11 cellular contexts compared by ENCODE assay signal in genomic region chr17:8002646-8003593, GRCh38. TPM values are rescaled to one million over a fixed set of nuclear protein-coding genes. Genes with fewer than 3 reads are reported as not detected.
DNase-seq lines count a peak whose midpoint lies in the region; ATAC-seq and TF ChIP-seq lines count a peak whose summit lies in the region.
"Had no signal": no experiment of that assay in that cellular context is flagged by ENCODE, and none has a peak within 500 bp of the region (broad histone marks: within the 10 kb centered on the region; RNA-seq: fewer than 3 reads in every experiment).

No MANE protein-coding gene starts in this region.

- no peak overlapping the region for H2AK5ac ChIP-seq in IMR-90 (ENCODE audit: low read depth, low read length)

- ATAC-seq in IMR-90 (ENCODE audit: low read depth): no peak
- ATAC-seq in left lung: peak; percentile 33
- ATAC-seq in stimulated activated effector memory CD8-positive, alpha-beta T cell treated with anti-CD3 and anti-CD28 coated beads, Interleukin-12 subunit alpha, Interleukin-12 subunit beta, amount 100 ng/mL, for 72 hours: no peak
- no peak for ATAC-seq in HG02763 (IDR thresholded peaks at IDR 0.05; ENCODE audit: unreplicated experiment)
- ATAC-seq in GM18519 (IDR thresholded peaks at IDR 0.05; ENCODE audit: low FRiP score, unreplicated experiment): no peak

- no peak overlapping the region for H3K23ac ChIP-seq in IMR-90 (ENCODE audit: low read depth, low read length)

- peak overlapping the region; percentile 72 for H2AFZ ChIP-seq in IMR-90 (replicated peaks; ENCODE audit: low read length, poor library complexity)

- H3K56ac ChIP-seq in IMR-90 (ENCODE audit: extremely low read depth, insufficient read depth, low read length): no peak overlapping the region

- WGBS in IMR-90 (ENCODE audit: extremely low coverage in 2 of 2, insufficient read length in 1 of 2), 2 experiments: 7% methylated on average over 48 of the region's 98 CpGs; no CpG with 5 or more reads in 1 of the 2 experiments

- in situ Hi-C loops in IMR-90 (cut with MboI; ENCODE audit: low sequenced_read_pairs): no loop called here

- intact Hi-C loops in IMR-90 (cut with micrococcal nuclease) (no loop called here), left lung (cut with DNase I) (no loop called here), tibial artery (cut with DNase I; ENCODE audit: low total_unique reads) (no loop called here)

- H3K27me3 ChIP-seq in IMR-90 (ENCODE audit: control insufficient read depth, insufficient read depth, low read length): peaks cover 50% of the 10 kb centered on the region
- H3K27me3 ChIP-seq in left lung: peaks cover 32 to 86% of the 10 kb centered on the region in 2 donors
- H3K27me3 ChIP-seq in tibial artery: peaks cover 5 to 81% of the 10 kb centered on the region in 2 donors
- H3K27me3 ChIP-seq: ovary had no signal

- no peaks in the 10 kb centered on the region for H3K9me3 Mint-ChIP-seq in stimulated activated effector memory CD8-positive, alpha-beta T cell treated with anti-CD3 and anti-CD28 coated beads, Interleukin-12 subunit alpha, Interleukin-12 subunit beta, amount 100 ng/mL, for 72 hours

- H3K9me3 ChIP-seq in IMR-90 (ENCODE audit: control insufficient read depth, insufficient read depth, low read length) (no peaks in the 10 kb centered on the region), left lung (no peaks in the 10 kb centered on the region), tibial artery (no peaks in the 10 kb centered on the region)
- H3K9me3 ChIP-seq: ovary had no signal

- H3K4me1 Mint-ChIP-seq in stimulated activated effector memory CD8-positive, alpha-beta T cell treated with anti-CD3 and anti-CD28 coated beads, Interleukin-12 subunit alpha, Interleukin-12 subunit beta, amount 100 ng/mL, for 72 hours: peaks cover 9% of the 10 kb centered on the region

- H3K4me3 Mint-ChIP-seq in stimulated activated effector memory CD8-positive, alpha-beta T cell treated with anti-CD3 and anti-CD28 coated beads, Interleukin-12 subunit alpha, Interleukin-12 subunit beta, amount 100 ng/mL, for 72 hours: peak overlapping the region; percentile 46

- H3K4me1 ChIP-seq in IMR-90 (ENCODE audit: control insufficient read depth, insufficient read depth, low read length): peaks cover 4% of the 10 kb centered on the region; the same call in 1 of the 2 replicates
- peaks cover 0 to 16% of the 10 kb centered on the region in 2 donors for H3K4me1 ChIP-seq in left lung
- H3K4me1 ChIP-seq in tibial artery: peaks cover 0 to 18% (median 13%) of the 10 kb centered on the region in 4 donors

- no peak overlapping the region for H2BK120ac ChIP-seq in IMR-90 (ENCODE audit: low read depth, low read length)

- dilution Hi-C loops in IMR-90 (cut with HindIII; ENCODE audit: low sequenced_read_pairs, unreplicated experiment): no loop called here

- H3K27ac Mint-ChIP-seq in stimulated activated effector memory CD8-positive, alpha-beta T cell treated with anti-CD3 and anti-CD28 coated beads, Interleukin-12 subunit alpha, Interleukin-12 subunit beta, amount 100 ng/mL, for 72 hours: no peak overlapping the region

- H3K9ac ChIP-seq in IMR-90 (ENCODE audit: low read depth, low read length): no peak overlapping the region

- CTCF ChIA-PET in IMR-90 (lab: Yijun Ruan, JAX): interaction anchor here (2.0 kb wide), 1 partner anchor 13 kb away, joined by 7 read pairs; no protein-coding TSS in a partner anchor

- POLR2A ChIA-PET in IMR-90 (lab: Charles Lee; ENCODE audit: unreplicated experiment): no interaction called here

- no peak overlapping the region for H4K5ac ChIP-seq in IMR-90 (ENCODE audit: low read depth, low read length)

- no peak overlapping the region for H3K4me2 ChIP-seq in IMR-90 (ENCODE audit: low read depth, low read length)

- no peaks in the 10 kb centered on the region for H3K36me3 Mint-ChIP-seq in stimulated activated effector memory CD8-positive, alpha-beta T cell treated with anti-CD3 and anti-CD28 coated beads, Interleukin-12 subunit alpha, Interleukin-12 subunit beta, amount 100 ng/mL, for 72 hours

- no peak overlapping the region for H4K8ac ChIP-seq in IMR-90 (ENCODE audit: low read depth in 2 of 2, low read length in 2 of 2)

- TF ChIP-seq RAD21 in IMR-90 (IDR thresholded peaks at IDR 0.05; ENCODE audit: low read length): no peak

- no peak for TF ChIP-seq POLR2A in IMR-90 (IDR thresholded peaks at IDR 0.05; ENCODE audit: low read depth, low read length)

- TF ChIP-seq CTCF in IMR-90 (conservative IDR thresholded peaks at IDR 0.05; ENCODE audit: low read depth, low read length) (no peak), left lung (IDR thresholded peaks at IDR 0.05) (no peak), tibial artery (IDR thresholded peaks at IDR 0.05) (no peak)

- H3K79me1 ChIP-seq in IMR-90 (ENCODE audit: low read depth in 1 of 2, low read length in 2 of 2): no peaks in the 10 kb centered on the region

- H4K20me1 ChIP-seq in IMR-90 (ENCODE audit: insufficient read depth, low read length): 0 out of 2 replicates have a peak, but pooled peaks cover 5% of the 10 kb centered on the region

- H3K36me3 ChIP-seq in IMR-90 (ENCODE audit: control insufficient read depth, insufficient read depth, low read length): no peaks in the 10 kb centered on the region
- no peaks in the 10 kb centered on the region for H3K36me3 ChIP-seq in left lung
- no peaks in the 10 kb centered on the region for H3K36me3 ChIP-seq in tibial artery
- H3K36me3 ChIP-seq: ovary had no signal

- H4K91ac ChIP-seq in IMR-90 (ENCODE audit: insufficient read depth, low read depth, low read length): no peak overlapping the region

- no TSS peak for BruUV-seq in IMR-90 (replicated peaks; lab: Mats Ljungman, UMichigan)

- no peak overlapping the region for H3K14ac ChIP-seq in IMR-90 (replicated peaks; ENCODE audit: low read depth, low read length)

- H3K4ac ChIP-seq in IMR-90 (ENCODE audit: low read depth, low read length): no peak overlapping the region

- DNase-seq in IMR-90 (no peak), dermis blood vessel endothelial cell (peak; percentile 13), left lung (peak in 1 of 2 donors; percentile 79), tibial artery (no peak)
- DNase-seq in stimulated activated effector memory CD8-positive, alpha-beta T cell treated with anti-CD3 and anti-CD28 coated beads, Interleukin-12 subunit alpha, Interleukin-12 subunit beta, amount 100 ng/mL, for 72 hours (ENCODE audit: low spot score in 2 of 2): no peak
- DNase-seq: DMS153, NCI-H1092 treated with DMSO at 0.1 percent for 48 hours, NCI-H69, ovary had no signal

- H3K27ac ChIP-seq in IMR-90 (ENCODE audit: insufficient read depth, low read length) (no peak overlapping the region), left lung (no peak overlapping the region), tibial artery (no peak overlapping the region)
- H3K27ac ChIP-seq: ovary had no signal

- no peak overlapping the region for H3K4me3 ChIP-seq in IMR-90 (ENCODE audit: insufficient read depth, low read depth, low read length)
- H3K4me3 ChIP-seq in left lung: peak overlapping the region in 1 of 2 donors; percentile 6
- H3K4me3 ChIP-seq in tibial artery: peak overlapping the region in 1 of 2 donors; percentile 8
- H3K4me3 ChIP-seq: ovary had no signal

- no peak overlapping the region for H2BK15ac ChIP-seq in IMR-90 (ENCODE audit: low read depth, low read length)

- H3K9me1 ChIP-seq in IMR-90 (ENCODE audit: insufficient read depth, low read length): 0 out of 2 replicates have a peak, but pooled peaks cover 5% of the 10 kb centered on the region

- no peak overlapping the region for H3K18ac ChIP-seq in IMR-90 (ENCODE audit: low read depth, low read length)

- no peak overlapping the region for H2BK20ac ChIP-seq in IMR-90 (ENCODE audit: low read depth, low read length)

- H2BK5ac ChIP-seq in IMR-90 (ENCODE audit: low read depth, low read length, poor library complexity, severe bottlenecking): no peak overlapping the region

- no peak overlapping the region for H2AK9ac ChIP-seq in IMR-90 (replicated peaks; ENCODE audit: low read depth, low read length, poor library complexity)

TF ChIP-seq in IMR-90, 13 proteins besides CTCF, POLR2A, EP300 and RAD21 (continues in another document):
- TF ChIP-seq MXI1 (IDR thresholded peaks at IDR 0.05; ENCODE audit: borderline replicate concordance, low read depth, low read length): no peak
- no peak for TF ChIP-seq USF2 (IDR thresholded peaks at IDR 0.05; ENCODE audit: low read depth, low read length)
- TF ChIP-seq RCOR1 (IDR thresholded peaks at IDR 0.05; ENCODE audit: insufficient replicate concordance, low read length): no peak
- no peak for TF ChIP-seq FOS (IDR thresholded peaks at IDR 0.05; ENCODE audit: low read depth, low read length)
- TF ChIP-seq ELK1 (IDR thresholded peaks at IDR 0.05; ENCODE audit: borderline replicate concordance, low read depth, low read length): no peak
- no peak for TF ChIP-seq BHLHE40 (IDR thresholded peaks at IDR 0.05; ENCODE audit: low read depth, low read length)
- no peak for TF ChIP-seq SMC3 (IDR thresholded peaks at IDR 0.05; ENCODE audit: low read depth, low read length)

RNA-seq across cellular contexts. Expression of gene GUCY2D, which starts 0.5 kb away (rescaled TPM):
- total RNA-seq in IMR-90 (2012; rRNA removed) (not detected in 2 replicates), dermis blood vessel endothelial cell (not detected in 2 replicates), left lung (1 to 10 TPM; 1.1 to 3.4 TPM)
- 0.03 TPM in 1 of 2 replicates, not detected in the other for polyA plus RNA-seq in IMR-90 (2012; rRNA removed)
- polyA plus RNA-seq in IMR-90 (2012; cell fraction: cytosol; rRNA removed): not detected in 2 replicates
- not detected in 2 replicates for polyA plus RNA-seq in IMR-90 (2012; cell fraction: nucleus; rRNA removed; ENCODE audit: low replicate concordance)

RNA-seq across cellular contexts. Expression of gene ALOX15B, which starts 35.9 kb away (rescaled TPM):
- total RNA-seq in IMR-90 (2012; rRNA removed) (not detected in 2 replicates), dermis blood vessel endothelial cell (not detected in 2 replicates), left lung (100 to 1,000 TPM in 1 of 2 donors, 10 to 100 TPM in 1; 52.5 to 112 TPM)
- polyA plus RNA-seq in IMR-90 (2012; rRNA removed): not detected in 2 replicates
- polyA plus RNA-seq in IMR-90 (2012; cell fraction: cytosol; rRNA removed): 0.03 TPM in 1 of 2 replicates, not detected in the other
- polyA plus RNA-seq in IMR-90 (2012; cell fraction: nucleus; rRNA removed; ENCODE audit: low replicate concordance): not detected in 2 replicates

Comparison
In these comparisons a context has a peak if more than half of its experiments do, and no peak if none do; other contexts are left out.
1. RNA of gene ALOX15B, which starts 35.9 kb away (total RNA-seq): 52.5 to 112 TPM in left lung; not detected in IMR-90 and not detected in dermis blood vessel endothelial cell; every median in the first group is over 10 times any median in the second.